9 cellular contexts compared by ENCODE assay signal in genomic region chr13:23320926-23321533, GRCh38.
A peak's percentile ranks its signal among the peaks of the same experiment; 100 is the strongest.
DNase-seq lines count a peak whose midpoint lies in the region; ATAC-seq and TF ChIP-seq lines count a peak whose summit lies in the region.
"Had no signal": no experiment of that assay in that cellular context is flagged by ENCODE, and none has a peak within 500 bp of the region (broad histone marks: within the 10 kb centered on the region; RNA-seq: fewer than 3 reads in every experiment).

No MANE protein-coding gene starts in this region.

- H3K9ac ChIP-seq in skeletal muscle tissue (ENCODE audit: low read depth in 1 of 3, low read length in 3 of 3), result peak overlapping the region in 1 of 3 donors; percentile 28

- peak overlapping the region; percentile 99 for H3K27ac ChIP-seq in brain microvascular endothelial cell
- peak overlapping the region; percentile 56 for H3K27ac ChIP-seq in skeletal muscle tissue (ENCODE audit: low read depth, low read length)
- H3K27ac ChIP-seq: WERI-Rb-1 had no signal

- H3K27me3 ChIP-seq in brain microvascular endothelial cell (replicated peaks), result no peaks in the 10 kb centered on the region
- no peaks in the 10 kb centered on the region for H3K27me3 ChIP-seq in skeletal muscle tissue (ENCODE audit: control insufficient read depth in 3 of 3, insufficient read depth in 3 of 3, low read length in 3 of 3)

- peak overlapping the region; percentile 76 for H3K4me3 Mint-ChIP-seq in T-helper 2 cell treated with Interferon-gamma antibody and Interleukin-4, amounts not matched to agents 5 μg/mL and 100 μg/mL, for 36 hours
- no peak overlapping the region for H3K4me3 Mint-ChIP-seq in progenitor cell of endocrine pancreas (ENCODE audit: low read depth)

- H3K27me3 Mint-ChIP-seq in T-helper 2 cell treated with Interferon-gamma antibody and Interleukin-4, amounts not matched to agents 5 μg/mL and 100 μg/mL, for 36 hours (ENCODE audit: low read depth), result peaks cover 4% of the 10 kb centered on the region
- no peaks in the 10 kb centered on the region for H3K27me3 Mint-ChIP-seq in progenitor cell of endocrine pancreas

- H3K27ac Mint-ChIP-seq in T-helper 2 cell treated with Interferon-gamma antibody and Interleukin-4, amounts not matched to agents 5 μg/mL and 100 μg/mL, for 36 hours, result peak overlapping the region; percentile 81
- no peak overlapping the region for H3K27ac Mint-ChIP-seq in progenitor cell of endocrine pancreas

- H3K9me3 Mint-ChIP-seq in T-helper 2 cell treated with Interferon-gamma antibody and Interleukin-4, amounts not matched to agents 5 μg/mL and 100 μg/mL, for 36 hours, result no peaks in the 10 kb centered on the region
- H3K9me3 Mint-ChIP-seq in progenitor cell of endocrine pancreas (ENCODE audit: low read depth), result no peaks in the 10 kb centered on the region

- peaks cover 40% of the 10 kb centered on the region for H3K4me1 Mint-ChIP-seq in T-helper 2 cell treated with Interferon-gamma antibody and Interleukin-4, amounts not matched to agents 5 μg/mL and 100 μg/mL, for 36 hours (ENCODE audit: low read depth)
- no peaks in the 10 kb centered on the region for H3K4me1 Mint-ChIP-seq in progenitor cell of endocrine pancreas (ENCODE audit: low read depth)

- no peak for DNase-seq in T-helper 2 cell treated with Interferon-gamma antibody and Interleukin-4, amounts not matched to agents 5 μg/mL and 100 μg/mL, for 36 hours (ENCODE audit: low spot score)
- no peak for DNase-seq in T-helper 2 cell
- DNase-seq in brain microvascular endothelial cell, result no peak
- DNase-seq in AG20443 (ENCODE audit: low spot score), result no peak
- no peak for DNase-seq in progenitor cell of endocrine pancreas (ENCODE audit: low spot score, unreplicated experiment)
- DNase-seq in ureter (ENCODE audit: low spot score), result no peak
- DNase-seq: WERI-Rb-1 had no signal

- in situ Hi-C loops in brain microvascular endothelial cell (cut with HindIII; ENCODE audit: low pct_ligation_motif_present, low sequenced_read_pairs), result no loop called here

- TF ChIP-seq CTCF in brain microvascular endothelial cell (IDR thresholded peaks at IDR 0.05; ENCODE audit: low read depth, low read length, missing control alignments) (no peak), progenitor cell of endocrine pancreas (IDR thresholded peaks at IDR 0.05; ENCODE audit: unreplicated experiment) (no peak)

- H3K9me3 ChIP-seq in skeletal muscle tissue (ENCODE audit: control insufficient read depth in 3 of 3, low read length in 3 of 3), result no peaks in the 10 kb centered on the region

- peak; percentile 12 for ATAC-seq in HG03060 (IDR thresholded peaks at IDR 0.05; ENCODE audit: low read depth, unreplicated experiment)

- no peaks in the 10 kb centered on the region for H3K36me3 ChIP-seq in brain microvascular endothelial cell (replicated peaks)
- H3K36me3 ChIP-seq in skeletal muscle tissue (ENCODE audit: control insufficient read depth in 3 of 3, insufficient read depth in 3 of 3, low read length in 3 of 3), result no peaks in the 10 kb centered on the region
- H3K36me3 ChIP-seq: WERI-Rb-1 had no signal

- peaks cover 24 to 38% (median 34%) of the 10 kb centered on the region in 3 donors for H3K4me1 ChIP-seq in skeletal muscle tissue (ENCODE audit: control insufficient read depth in 3 of 3, insufficient read depth in 3 of 3, low read length in 3 of 3)

- H3K4me3 ChIP-seq in brain microvascular endothelial cell (ENCODE audit: low read depth, low read length) (no peak overlapping the region), skeletal muscle tissue (ENCODE audit: low read length in 3 of 3) (peak overlapping the region in 1 of 3 donors; percentile 57)

- H3K36me3 Mint-ChIP-seq in T-helper 2 cell treated with Interferon-gamma antibody and Interleukin-4, amounts not matched to agents 5 μg/mL and 100 μg/mL, for 36 hours (ENCODE audit: low read depth), result no peaks in the 10 kb centered on the region
- no peaks in the 10 kb centered on the region for H3K36me3 Mint-ChIP-seq in progenitor cell of endocrine pancreas (ENCODE audit: insufficient read depth)
